ENCODE assay signal across 31 cellular contexts in the genomic region with DNA sequence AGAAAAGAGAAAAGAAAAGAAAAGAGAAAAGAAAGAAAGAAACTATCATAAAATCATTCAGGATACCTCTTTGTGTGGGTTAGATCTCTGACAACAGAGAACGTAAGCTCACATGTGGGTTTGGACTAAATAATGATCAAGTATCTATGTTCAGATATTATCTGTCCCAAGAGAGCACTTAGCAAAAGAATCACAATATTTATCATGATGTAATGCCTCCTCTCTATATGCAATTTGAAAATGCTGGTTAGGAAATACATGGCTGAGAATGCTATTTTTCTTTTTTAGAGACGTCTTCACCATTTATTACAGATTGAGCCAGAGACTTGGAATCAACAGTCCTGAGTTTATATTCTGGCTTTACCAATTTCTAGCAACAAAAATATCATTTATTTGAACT.
"Had no signal": no experiment of that assay in that cellular context is flagged by ENCODE, and none has a peak within 500 bp of the region (broad histone marks: within the 10 kb centered on the region; RNA-seq: fewer than 3 reads in every experiment).

No MANE protein-coding gene starts in this region.

- H3K4me1 ChIP-seq: adrenal gland, ascending aorta, body of pancreas, breast epithelium had no signal

- ATAC-seq: activated naive CD4-positive, alpha-beta T cell treated with anti-CD3 and anti-CD28 coated beads, Interleukin-2, amount 50 U/mL, for 72 hours; activated naive CD8-positive, alpha-beta T cell treated with anti-CD3 and anti-CD28 coated beads, Interleukin-2, amount 50 U/mL, for 24 hours; activated T-cell treated with anti-CD3 and anti-CD28 coated beads, Interleukin-2, amount 50 U/mL, for 4 hours; activated T-cell treated with anti-CD3 and anti-CD28 coated beads, Interleukin-2, amount 50 U/mL, for 72 hours; activated T-helper 17 cell treated with anti-CD3 and anti-CD28 coated beads, Interleukin-2, amount 50 U/mL, for 72 hours; body of pancreas had no signal

- H3K27me3 ChIP-seq: adrenal gland, ascending aorta, body of pancreas, brain microvascular endothelial cell, breast epithelium, cardiac muscle cell had no signal

- H3K9me3 ChIP-seq: adrenal gland, ascending aorta, body of pancreas, breast epithelium had no signal

- H3K4me3 ChIP-seq: adrenal gland, ascending aorta, body of pancreas, breast epithelium, cardiac muscle cell had no signal

- DNase-seq: activated effector memory CD4-positive, alpha-beta T cell treated with anti-CD3 and anti-CD28 coated beads, Interleukin-2, amount 50 U/mL, for 16 hours; activated effector memory CD4-positive, alpha-beta T cell treated with Interleukin-2 at 50 U/mL for 16 hours; activated gamma-delta T cell; activated gamma-delta T cell treated with Interleukin-2 at 50 U/mL for 16 hours; activated naive CD4-positive, alpha-beta T cell; activated naive CD4-positive, alpha-beta T cell treated with anti-CD3 and anti-CD28 coated beads for 36 hours; activated naive CD4-positive, alpha-beta T cell treated with anti-CD3 and anti-CD28 coated beads, Interleukin-2, amount 10 ng/mL, durations not matched to agents 7 days and 5 days; activated naive CD4-positive, alpha-beta T cell treated with anti-CD3 and anti-CD28 coated beads, Interleukin-2, amount 50 U/mL, for 16 hours; activated naive CD4-positive, alpha-beta T cell treated with Interleukin-2 at 50 U/mL for 16 hours; activated naive CD8-positive, alpha-beta T cell treated with anti-CD3 and anti-CD28 coated beads for 36 hours; activated naive CD8-positive, alpha-beta T cell treated with anti-CD3 and anti-CD28 coated beads, Interleukin-2, amount 10 ng/mL, durations not matched to agents 7 days and 5 days; activated naive CD8-positive, alpha-beta T cell treated with anti-CD3 and anti-CD28 coated beads, Interleukin-2, amount 50 U/mL, for 24 hours; activated T-cell treated with anti-CD3 and anti-CD28 coated beads, Interleukin-2, amount 50 U/mL, for 1 hour; activated T-cell treated with anti-CD3 and anti-CD28 coated beads, Interleukin-2, amount 50 U/mL, for 24 hours; activated T-cell treated with anti-CD3 and anti-CD28 coated beads, Interleukin-2, amount 50 U/mL, for 4 hours; activated T-cell treated with anti-CD3 and anti-CD28 coated beads, Interleukin-2, amount 50 U/mL, for 48 hours; activated T-cell treated with anti-CD3 and anti-CD28 coated beads, Interleukin-2, amount 50 U/mL, for 72 hours; adrenal gland; amniotic stem cell; amygdala; anterior cingulate cortex; aorta; body of pancreas; brain microvascular endothelial cell; central memory CD4-positive, alpha-beta T cell; cerebellar nuclear complex had no signal

- H3K36me3 ChIP-seq: adrenal gland, ascending aorta, brain microvascular endothelial cell, breast epithelium, cardiac muscle cell had no signal

- H3K27ac ChIP-seq: adrenal gland, ascending aorta, body of pancreas, brain microvascular endothelial cell, breast epithelium, cardiac muscle cell had no signal
